2 cellular contexts compared by ENCODE assay signal in the genomic region with DNA sequence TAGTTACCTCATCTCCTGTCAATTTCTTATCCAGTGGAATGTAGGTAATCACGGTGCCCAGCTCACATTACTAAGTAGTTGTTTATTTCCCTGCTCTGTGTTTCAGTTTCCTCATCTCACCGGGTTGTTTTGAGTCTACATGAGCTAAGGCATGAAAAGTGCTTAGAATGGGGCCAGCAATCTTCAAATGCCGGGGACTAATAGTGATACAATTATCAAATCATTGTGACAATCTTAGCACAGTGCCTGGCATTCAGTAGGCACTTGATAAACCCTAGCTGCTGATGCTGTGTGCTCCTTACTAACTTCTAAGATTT.
TF ChIP-seq lines count a peak whose summit lies in the region.

No MANE protein-coding gene starts in this region.

TF ChIP-seq in GM12891, 5 proteins besides CTCF, POLR2A, EP300 and RAD21:
- TF ChIP-seq TAF1 (IDR thresholded peaks at IDR 0.05; ENCODE audit: low read depth, low read length) = no peak
- no peak for TF ChIP-seq SPI1 (IDR thresholded peaks at IDR 0.05; ENCODE audit: low read depth, low read length)
- TF ChIP-seq POLR2AphosphoS5 (IDR thresholded peaks at IDR 0.05; ENCODE audit: low read depth, low read length) = no peak
- no peak for TF ChIP-seq PAX5 (IDR thresholded peaks at IDR 0.05; ENCODE audit: insufficient read depth, low read length, severe bottlenecking)
- TF ChIP-seq POU2F2 (IDR thresholded peaks at IDR 0.05; ENCODE audit: low read depth, low read length) = no peak
TF ChIP-seq in GM12891: peak in this region for 0.

TF ChIP-seq in H1, 55 proteins besides CTCF, POLR2A, EP300 and RAD21:
- TF ChIP-seq SP4 (IDR thresholded peaks at IDR 0.05; ENCODE audit: low read length) = no peak
- TF ChIP-seq CHD1 (IDR thresholded peaks at IDR 0.05; ENCODE audit: low read depth, low read length) = no peak
- no peak for TF ChIP-seq CEBPB (IDR thresholded peaks at IDR 0.05; ENCODE audit: low read depth, low read length)
- TF ChIP-seq MAFK (IDR thresholded peaks at IDR 0.05; ENCODE audit: low read depth, low read length) = no peak
- no peak for TF ChIP-seq POU5F1 (IDR thresholded peaks at IDR 0.05; ENCODE audit: low read depth, low read length)
- TF ChIP-seq YY1 (IDR thresholded peaks at IDR 0.05; ENCODE audit: low read depth, low read length) = no peak
- no peak for TF ChIP-seq SP2 (IDR thresholded peaks at IDR 0.05; ENCODE audit: low read length)
- TF ChIP-seq JUND (IDR thresholded peaks at IDR 0.05; ENCODE audit: low read length) = no peak
- TF ChIP-seq TEAD4 (IDR thresholded peaks at IDR 0.05; ENCODE audit: low read depth, low read length) = no peak
- no peak for TF ChIP-seq PHF8 (conservative IDR thresholded peaks at IDR 0.05; ENCODE audit: low read depth, low read length)
- no peak for TF ChIP-seq TAF7 (optimal IDR thresholded peaks at IDR 0.05; ENCODE audit: borderline replicate concordance, low read depth, low read length)
- TF ChIP-seq EGR1 (IDR thresholded peaks at IDR 0.05; ENCODE audit: borderline replicate concordance, low read depth, low read length) = no peak
- TF ChIP-seq, protein P1, sequence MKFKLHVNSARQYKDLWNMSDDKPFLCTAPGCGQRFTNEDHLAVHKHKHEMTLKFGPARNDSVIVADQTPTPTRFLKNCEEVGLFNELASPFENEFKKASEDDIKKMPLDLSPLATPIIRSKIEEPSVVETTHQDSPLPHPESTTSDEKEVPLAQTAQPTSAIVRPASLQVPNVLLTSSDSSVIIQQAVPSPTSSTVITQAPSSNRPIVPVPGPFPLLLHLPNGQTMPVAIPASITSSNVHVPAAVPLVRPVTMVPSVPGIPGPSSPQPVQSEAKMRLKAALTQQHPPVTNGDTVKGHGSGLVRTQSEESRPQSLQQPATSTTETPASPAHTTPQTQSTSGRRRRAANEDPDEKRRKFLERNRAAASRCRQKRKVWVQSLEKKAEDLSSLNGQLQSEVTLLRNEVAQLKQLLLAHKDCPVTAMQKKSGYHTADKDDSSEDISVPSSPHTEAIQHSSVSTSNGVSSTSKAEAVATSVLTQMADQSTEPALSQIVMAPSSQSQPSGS (IDR thresholded peaks at IDR 0.05; ENCODE audit: low read length) = no peak
- no peak for TF ChIP-seq RBBP5 (IDR thresholded peaks at IDR 0.05; ENCODE audit: borderline replicate concordance, low read depth, low read length)
- no peak for TF ChIP-seq GABPA (IDR thresholded peaks at IDR 0.05; ENCODE audit: borderline replicate concordance, insufficient read depth, low read length)
- TF ChIP-seq ASH2L (IDR thresholded peaks at IDR 0.05; ENCODE audit: low read length) = no peak
TF ChIP-seq in H1: peak in this region for 0.
